ENCODE assay signal across 26 cellular contexts in genomic region chr5:1441166-1441865, GRCh38. TPM values are rescaled to one million over a fixed set of nuclear protein-coding genes. Genes with fewer than 3 reads are reported as not detected.
"Had no signal": no experiment of that assay in that cellular context is flagged by ENCODE, and none has a peak within 500 bp of the region (broad histone marks: within the 10 kb centered on the region; RNA-seq: fewer than 3 reads in every experiment).

No MANE protein-coding gene starts in this region.

- H3K36me3 ChIP-seq: colonic mucosa, heart left ventricle, right atrium auricular region, suprapubic skin, thyroid gland, upper lobe of left lung, uterus had no signal

- H3K4me3 Mint-ChIP-seq: naive thymus-derived CD8-positive, alpha-beta T cell; stimulated activated effector memory CD8-positive, alpha-beta T cell treated with anti-CD3 and anti-CD28 coated beads, Interleukin-12 subunit alpha, Interleukin-12 subunit beta, amount 100 ng/mL, for 72 hours had no signal

- H3K4me3 ChIP-seq: colonic mucosa, heart left ventricle, mucosa of descending colon, right atrium auricular region, suprapubic skin, thyroid gland, upper lobe of left lung, uterus had no signal

- DNase-seq: colonic mucosa; effector CD8-positive, alpha-beta T cell; heart left ventricle; hippocampal formation; left colon; mammary epithelial cell; mucosa of descending colon; small intestine; stimulated activated CD4-positive, alpha-beta T cell treated with anti-CD3 and anti-CD28 coated beads, Interleukin-4, amount 100 ng/mL, for 1 hour; stimulated activated CD8-positive, alpha-beta memory T cell treated with anti-CD3 and anti-CD28 coated beads, Interleukin-4, amount 100 ng/mL, for 48 hours; stimulated activated naive CD8-positive, alpha-beta T cell treated with anti-CD3 and anti-CD28 coated beads, Interleukin-15, Interleukin-2, amounts not matched to agents 100 U/mL and 50 U/mL, for 24 hours; thyroid gland; uterus had no signal

- H3K27ac Mint-ChIP-seq: stimulated activated effector memory CD8-positive, alpha-beta T cell treated with anti-CD3 and anti-CD28 coated beads, Interleukin-12 subunit alpha, Interleukin-12 subunit beta, amount 100 ng/mL, for 72 hours had no signal

- H3K36me3 Mint-ChIP-seq: stimulated activated effector memory CD8-positive, alpha-beta T cell treated with anti-CD3 and anti-CD28 coated beads, Interleukin-12 subunit alpha, Interleukin-12 subunit beta, amount 100 ng/mL, for 72 hours had no signal

- H3K4me1 ChIP-seq: colonic mucosa had no signal

- H3K4me1 Mint-ChIP-seq: stimulated activated effector memory CD8-positive, alpha-beta T cell treated with anti-CD3 and anti-CD28 coated beads, Interleukin-12 subunit alpha, Interleukin-12 subunit beta, amount 100 ng/mL, for 72 hours had no signal

- ATAC-seq: esophagus mucosa; heart left ventricle; left colon; mucosa of descending colon; naive thymus-derived CD8-positive, alpha-beta T cell; stimulated activated effector memory CD8-positive, alpha-beta T cell treated with anti-CD3 and anti-CD28 coated beads, Interleukin-12 subunit alpha, Interleukin-12 subunit beta, amount 100 ng/mL, for 72 hours; stimulated activated naive CD8-positive, alpha-beta T cell treated with anti-CD3 and anti-CD28 coated beads, Interleukin-15, Interleukin-2, amounts not matched to agents 100 U/mL and 50 U/mL, for 24 hours had no signal

- H3K27ac ChIP-seq: colonic mucosa, heart left ventricle, right atrium auricular region, suprapubic skin, thyroid gland, upper lobe of left lung, uterus had no signal

- H3K9me3 ChIP-seq: colonic mucosa, mucosa of descending colon, suprapubic skin, thyroid gland, upper lobe of left lung, uterus had no signal

RNA-seq across cellular contexts. Expression of gene SLC6A3, which starts 3.9 kb away (rescaled TPM):
- total RNA-seq: colonic mucosa, dermis microvascular lymphatic vessel endothelial cell, fibroblast of lung, frontal cortex, glomerular endothelial cell, kidney epithelial cell, left colon, lower leg skin, mammary epithelial cell, mucosa of descending colon, osteocyte had no signal
